In the genomic region with DNA sequence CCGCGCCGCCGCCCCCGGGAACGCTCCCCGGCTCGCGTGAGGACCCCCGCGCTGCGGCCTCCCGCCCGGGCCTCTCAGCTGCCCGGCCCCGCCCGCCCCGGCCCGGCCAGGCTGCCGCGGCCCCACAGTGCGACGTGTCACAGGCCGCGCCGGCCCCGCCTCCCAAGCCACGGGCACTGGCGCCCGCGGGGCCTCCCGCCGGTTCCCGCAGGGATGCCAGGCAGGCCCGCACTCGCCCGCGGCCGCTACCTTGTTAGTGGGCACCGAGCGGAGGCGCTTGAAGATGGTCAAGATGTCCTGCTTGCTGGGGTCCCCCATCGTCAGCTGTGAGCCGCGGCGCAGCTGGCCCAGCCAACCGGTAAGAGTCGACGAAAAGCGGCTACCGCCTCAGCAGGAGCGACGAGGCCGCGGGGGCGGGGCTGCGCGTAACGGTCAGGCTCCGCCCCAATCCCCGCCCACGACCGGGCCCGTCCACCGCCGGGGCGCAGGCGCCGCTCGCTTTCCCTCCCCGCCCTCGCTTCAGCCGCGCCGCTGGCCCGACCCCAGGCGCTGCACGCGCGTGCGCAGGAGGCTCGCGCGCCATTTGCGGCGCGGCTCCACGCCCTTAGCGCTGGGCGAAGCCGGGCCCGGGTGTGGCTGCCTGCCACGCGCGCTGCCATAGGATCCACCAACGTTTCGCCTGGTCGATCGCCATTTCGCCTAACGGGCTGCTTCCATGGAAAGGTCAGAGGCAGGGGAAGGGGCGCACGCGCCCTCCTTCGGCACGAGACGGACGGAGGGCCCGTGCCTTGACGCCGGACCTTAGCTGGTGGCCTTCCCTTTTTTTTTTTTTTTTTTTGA, we compare ENCODE assay signal across 8 cellular contexts. TPM values are rescaled to one million over a fixed set of nuclear protein-coding genes. Genes with fewer than 3 reads are reported as not detected.
DNase-seq lines count a peak whose midpoint lies in the region; ATAC-seq lines count a peak whose summit lies in the region.

A gene with protein sequence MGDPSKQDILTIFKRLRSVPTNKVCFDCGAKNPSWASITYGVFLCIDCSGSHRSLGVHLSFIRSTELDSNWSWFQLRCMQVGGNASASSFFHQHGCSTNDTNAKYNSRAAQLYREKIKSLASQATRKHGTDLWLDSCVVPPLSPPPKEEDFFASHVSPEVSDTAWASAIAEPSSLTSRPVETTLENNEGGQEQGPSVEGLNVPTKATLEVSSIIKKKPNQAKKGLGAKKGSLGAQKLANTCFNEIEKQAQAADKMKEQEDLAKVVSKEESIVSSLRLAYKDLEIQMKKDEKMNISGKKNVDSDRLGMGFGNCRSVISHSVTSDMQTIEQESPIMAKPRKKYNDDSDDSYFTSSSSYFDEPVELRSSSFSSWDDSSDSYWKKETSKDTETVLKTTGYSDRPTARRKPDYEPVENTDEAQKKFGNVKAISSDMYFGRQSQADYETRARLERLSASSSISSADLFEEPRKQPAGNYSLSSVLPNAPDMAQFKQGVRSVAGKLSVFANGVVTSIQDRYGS (minus strand): TSS at position 409 of the 840 bp plus-strand sequence. CDS start 91 bp downstream, at position 318.

- ATAC-seq in GM21825 (IDR thresholded peaks at IDR 0.05; ENCODE audit: unreplicated experiment) (peak; percentile 72), naive B cell (ENCODE audit: low read depth in 2 of 2) (peak; percentile 82 to 86)
- peak; percentile 94 for ATAC-seq in stimulated activated effector memory CD8-positive, alpha-beta T cell treated with anti-CD3 and anti-CD28 coated beads, Interleukin-12 subunit alpha, Interleukin-12 subunit beta, amount 100 ng/mL, for 72 hours

- H3K27me3 Mint-ChIP-seq in naive B cell: no peaks in the 10 kb centered on the region

- peak within 1 kb of the TSS; percentile 86 to 96 (median 91) for H3K4me3 Mint-ChIP-seq in naive B cell
- peak within 1 kb of the TSS; percentile 89 for H3K4me3 Mint-ChIP-seq in stimulated activated effector memory CD8-positive, alpha-beta T cell treated with anti-CD3 and anti-CD28 coated beads, Interleukin-12 subunit alpha, Interleukin-12 subunit beta, amount 100 ng/mL, for 72 hours

- peak within 1 kb of the TSS; percentile 81 to 96 (median 94) for H3K27ac Mint-ChIP-seq in naive B cell
- peak within 1 kb of the TSS; percentile 95 for H3K27ac Mint-ChIP-seq in stimulated activated effector memory CD8-positive, alpha-beta T cell treated with anti-CD3 and anti-CD28 coated beads, Interleukin-12 subunit alpha, Interleukin-12 subunit beta, amount 100 ng/mL, for 72 hours

- no peaks in the 10 kb centered on the region for H3K9me3 Mint-ChIP-seq in naive B cell
- H3K9me3 Mint-ChIP-seq in stimulated activated effector memory CD8-positive, alpha-beta T cell treated with anti-CD3 and anti-CD28 coated beads, Interleukin-12 subunit alpha, Interleukin-12 subunit beta, amount 100 ng/mL, for 72 hours: no peaks in the 10 kb centered on the region

- H3K36me3 Mint-ChIP-seq in naive B cell: no peaks in the 10 kb centered on the region
- peaks cover 25% of the 10 kb centered on the region for H3K36me3 Mint-ChIP-seq in stimulated activated effector memory CD8-positive, alpha-beta T cell treated with anti-CD3 and anti-CD28 coated beads, Interleukin-12 subunit alpha, Interleukin-12 subunit beta, amount 100 ng/mL, for 72 hours

- H3K4me1 Mint-ChIP-seq in naive B cell: peaks cover 10 to 52% (median 19%) of the 10 kb centered on the region in 3 donors
- peaks cover 3% of the 10 kb centered on the region for H3K4me1 Mint-ChIP-seq in stimulated activated effector memory CD8-positive, alpha-beta T cell treated with anti-CD3 and anti-CD28 coated beads, Interleukin-12 subunit alpha, Interleukin-12 subunit beta, amount 100 ng/mL, for 72 hours

- DNase-seq in DMS79 treated with DMSO at 0.1 percent for 48 hours (lab: John Stamatoyannopoulos, UW) (peak; percentile 68), Kasumi-1 (lab: John Stamatoyannopoulos, UW) (peak; percentile 86 to 89), RPMI8226 (peak; percentile 95), fibroblast of gingiva (ENCODE audit: low read depth) (peak; percentile 92), naive B cell (peak; percentile 98)
- peak; percentile 89 to 93 for DNase-seq in activated T-helper 1 cell treated with anti-CD3 and anti-CD28 coated beads, Interleukin-2, amount 50 U/mL, for 16 hours (ENCODE audit: low read depth in 1 of 2, low spot score in 1 of 2)
- DNase-seq in stimulated activated effector memory CD8-positive, alpha-beta T cell treated with anti-CD3 and anti-CD28 coated beads, Interleukin-12 subunit alpha, Interleukin-12 subunit beta, amount 100 ng/mL, for 72 hours (ENCODE audit: low spot score in 2 of 2): peak; percentile 98

RNA-seq across cellular contexts. Expression of the gene that starts here (rescaled TPM):
- polyA plus RNA-seq in naive B cell (ENCODE audit: low read depth in 6 of 6): 10 to 100 TPM; 24.2 to 48.6 (median 35.3) TPM

Comparison
In these comparisons a context has a peak if more than half of its experiments do, and no peak if none do; other contexts are left out.
1. Peak in every context shown above with its lines: DNase-seq and ATAC-seq.